8 cellular contexts compared by ENCODE assay signal in the genomic region with DNA sequence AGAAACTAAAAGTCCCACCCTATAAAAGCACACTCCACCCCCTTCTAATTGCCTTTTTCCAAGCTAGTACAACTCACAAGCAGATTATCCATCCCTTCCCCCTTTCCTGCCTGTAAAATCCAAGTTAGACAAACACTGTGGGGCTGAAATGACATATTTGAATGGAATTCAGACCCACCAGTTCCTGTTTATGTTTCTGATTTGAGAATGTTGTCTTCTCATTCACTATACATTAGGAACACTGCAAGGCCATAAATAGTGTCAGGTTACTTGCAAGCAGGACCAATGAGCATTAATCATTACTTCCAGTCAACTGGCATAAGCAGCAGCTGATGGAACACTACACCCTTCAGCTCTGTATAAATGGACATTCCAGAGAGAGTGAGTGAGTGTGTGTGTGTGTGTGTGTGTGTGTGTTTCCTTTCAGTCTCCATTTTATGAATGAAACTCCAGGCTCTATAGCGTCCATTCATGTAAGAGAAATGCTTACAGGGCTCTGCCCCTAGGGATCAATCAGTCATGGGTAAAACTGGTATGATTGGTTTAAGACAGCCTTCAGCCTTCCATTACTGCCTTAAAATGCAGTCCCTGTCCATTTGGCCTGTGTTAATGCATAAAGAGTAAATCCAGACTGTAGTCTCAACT.
A peak's percentile ranks its signal among the peaks of the same experiment; 100 is the strongest.
DNase-seq lines count a peak whose midpoint lies in the region; ATAC-seq, FAIRE-seq and TF ChIP-seq lines count a peak whose summit lies in the region.

No MANE protein-coding gene starts in this region.

- no peaks in the 10 kb centered on the region for H3K9me3 Mint-ChIP-seq in stimulated activated naive CD8-positive, alpha-beta T cell treated with anti-CD3 and anti-CD28 coated beads, Interleukin-15, amount 100 ng/mL, for 72 hours

- no peak overlapping the region for H3K14ac ChIP-seq in neuronal stem cell (ENCODE audit: low read length)

- TF ChIP-seq CTCF in HEK293 (tag by site-specific recombination; IDR thresholded peaks at IDR 0.05), result no peak

- H2BK120ac ChIP-seq in neuronal stem cell (ENCODE audit: low read depth, low read length), result no peak overlapping the region

- H2BK15ac ChIP-seq in neuronal stem cell (ENCODE audit: low read length), result no peak overlapping the region

- H3K9ac ChIP-seq in neuronal stem cell (ENCODE audit: low read depth, low read length, poor library complexity), result no peak overlapping the region

- H3K79me1 ChIP-seq in neuronal stem cell (ENCODE audit: low read depth, low read length), result no peaks in the 10 kb centered on the region

- no peak overlapping the region for H3K4ac ChIP-seq in neuronal stem cell (ENCODE audit: low read length)

- H4K91ac ChIP-seq in neuronal stem cell (ENCODE audit: low read depth, low read length, poor library complexity), result no peak overlapping the region

- H3K27me3 Mint-ChIP-seq in stimulated activated naive CD8-positive, alpha-beta T cell treated with anti-CD3 and anti-CD28 coated beads, Interleukin-15, amount 100 ng/mL, for 72 hours, result no peaks in the 10 kb centered on the region

- no peak overlapping the region for H2BK5ac ChIP-seq in neuronal stem cell (ENCODE audit: low read length)

- H3K4me3 ChIP-seq in HEK293 (ENCODE audit: low read depth, low read length) (no peak overlapping the region), neuronal stem cell (ENCODE audit: low read length in 2 of 2) (peak overlapping the region in 1 of 2 donors; percentile 20)

- H3K4me2 ChIP-seq in neuronal stem cell (ENCODE audit: insufficient read depth, low read length, poor library complexity, severe bottlenecking), result peak overlapping the region; percentile 32

- no peaks in the 10 kb centered on the region for H3K36me3 ChIP-seq in HEK293 (ENCODE audit: control insufficient read depth in 2 of 2, insufficient read depth in 1 of 2, low read length in 2 of 2)
- peaks cover 0 to 22% of the 10 kb centered on the region in 2 donors for H3K36me3 ChIP-seq in neuronal stem cell (replicated peaks in 1 of 2; ENCODE audit: control insufficient read depth in 2 of 2, insufficient read depth in 2 of 2, low read length in 2 of 2)

- H3K27me3 ChIP-seq in neuronal stem cell (ENCODE audit: control insufficient read depth in 3 of 3, insufficient read depth in 3 of 3, low read depth in 1 of 3, low read length in 3 of 3), result no peaks in the 10 kb centered on the region

- no peak overlapping the region for H3K23ac ChIP-seq in neuronal stem cell (ENCODE audit: low read depth, low read length, poor library complexity)

- DNase-seq in NCI-H526 treated with DMSO at 0.1 percent for 48 hours (lab: John Stamatoyannopoulos, UW) (peak; percentile 89), ecto neural progenitor cell (ENCODE audit: low spot score) (peak; percentile 79), neuronal stem cell (ENCODE audit: low spot score) (peak; percentile 91), frontal cortex (ENCODE audit: low spot score in 2 of 2) (no peak)
- no peak for DNase-seq in stimulated activated naive CD8-positive, alpha-beta T cell treated with anti-CD3 and anti-CD28 coated beads, Interleukin-15, Interleukin-2, amounts not matched to agents 100 U/mL and 50 U/mL, for 24 hours
- DNase-seq in stimulated activated naive CD8-positive, alpha-beta T cell treated with anti-CD3 and anti-CD28 coated beads, Interleukin-15, amount 100 ng/mL, for 72 hours, result no peak

- POLR2A ChIA-PET in HEK293 (lab: Yijun Ruan, JAX), result interaction anchor here (1.0 kb wide), 2 partner anchors 69 to 71 kb away, joined by 5 to 8 read pairs; a partner anchor contains a TSS

- FAIRE-seq in frontal cortex (lab: Jason Lieb, UNC), result no peak

- no peaks in the 10 kb centered on the region for H3K9me3 ChIP-seq in HEK293 (ENCODE audit: control insufficient read depth, insufficient read depth, low read depth, low read length)
- H3K9me3 ChIP-seq in neuronal stem cell (replicated peaks in 1 of 2; ENCODE audit: control insufficient read depth in 2 of 2, insufficient read depth in 1 of 2, low read depth in 1 of 2, low read length in 2 of 2), result no peaks in the 10 kb centered on the region

- H3K4me3 Mint-ChIP-seq in stimulated activated naive CD8-positive, alpha-beta T cell treated with anti-CD3 and anti-CD28 coated beads, Interleukin-15, amount 100 ng/mL, for 72 hours, result no peak overlapping the region

- H3K4me1 Mint-ChIP-seq in stimulated activated naive CD8-positive, alpha-beta T cell treated with anti-CD3 and anti-CD28 coated beads, Interleukin-15, amount 100 ng/mL, for 72 hours, result no peaks in the 10 kb centered on the region

- CTCF ChIA-PET in HEK293 (lab: Yijun Ruan, JAX), result no interaction called here

- no peak overlapping the region for H4K8ac ChIP-seq in neuronal stem cell (ENCODE audit: low read depth, low read length)

- no peak overlapping the region for H2BK12ac ChIP-seq in neuronal stem cell (ENCODE audit: low read length)

- no peak overlapping the region for H2AK5ac ChIP-seq in neuronal stem cell (ENCODE audit: low read depth, low read length)

- H2AFZ ChIP-seq in neuronal stem cell (ENCODE audit: low read length), result peak overlapping the region; percentile 61

- ATAC-seq in stimulated activated naive CD8-positive, alpha-beta T cell treated with anti-CD3 and anti-CD28 coated beads, Interleukin-15, Interleukin-2, amounts not matched to agents 100 U/mL and 50 U/mL, for 24 hours, result no peak
- ATAC-seq in stimulated activated naive CD8-positive, alpha-beta T cell treated with anti-CD3 and anti-CD28 coated beads, Interleukin-15, amount 100 ng/mL, for 72 hours, result no peak
- no peak for ATAC-seq in GM21423 (IDR thresholded peaks at IDR 0.05; ENCODE audit: unreplicated experiment)

- H3K27ac ChIP-seq in HEK293 (ENCODE audit: extremely low read depth, low read depth, low read length), result no peak overlapping the region
- peak overlapping the region; percentile 86 for H3K27ac ChIP-seq in neuronal stem cell (replicated peaks; ENCODE audit: low read length)

- H3K4me1 ChIP-seq in HEK293 (ENCODE audit: control insufficient read depth, insufficient read depth, low read length), result peaks cover 8% of the 10 kb centered on the region; the same call in 1 of the 2 replicates
- H3K4me1 ChIP-seq in neuronal stem cell (ENCODE audit: control insufficient read depth in 2 of 2, insufficient read depth in 1 of 2, low read depth in 1 of 2, low read length in 2 of 2), result peaks cover 0 to 14% of the 10 kb centered on the region in 2 donors

- no peak overlapping the region for H3K27ac Mint-ChIP-seq in stimulated activated naive CD8-positive, alpha-beta T cell treated with anti-CD3 and anti-CD28 coated beads, Interleukin-15, amount 100 ng/mL, for 72 hours

- no peak overlapping the region for H3K18ac ChIP-seq in neuronal stem cell (ENCODE audit: low read length)

- WGBS in neuronal stem cell (ENCODE audit: extremely low coverage in 2 of 2, insufficient read length in 2 of 2, insufficient replicate concordance in 1 of 2), 2 donors, result no CpG with 5 or more reads among the region's 1 CpG

TF ChIP-seq in HEK293, 187 proteins besides CTCF, POLR2A, EP300 and RAD21 (continues in another document):
- TF ChIP-seq SP7 (tag by site-specific recombination; IDR thresholded peaks at IDR 0.05), result peak; percentile 99
- no peak for TF ChIP-seq ZNF670 (tag by site-specific recombination; IDR thresholded peaks at IDR 0.05; ENCODE audit: low read depth)
- TF ChIP-seq ZNF223 (tag by site-specific recombination; IDR thresholded peaks at IDR 0.05), result no peak
- peak; percentile 95 for TF ChIP-seq GFI1B (tag by site-specific recombination; IDR thresholded peaks at IDR 0.05)
- TF ChIP-seq ZNF837 (tag by site-specific recombination; IDR thresholded peaks at IDR 0.05), result no peak
- TF ChIP-seq, protein P1, sequence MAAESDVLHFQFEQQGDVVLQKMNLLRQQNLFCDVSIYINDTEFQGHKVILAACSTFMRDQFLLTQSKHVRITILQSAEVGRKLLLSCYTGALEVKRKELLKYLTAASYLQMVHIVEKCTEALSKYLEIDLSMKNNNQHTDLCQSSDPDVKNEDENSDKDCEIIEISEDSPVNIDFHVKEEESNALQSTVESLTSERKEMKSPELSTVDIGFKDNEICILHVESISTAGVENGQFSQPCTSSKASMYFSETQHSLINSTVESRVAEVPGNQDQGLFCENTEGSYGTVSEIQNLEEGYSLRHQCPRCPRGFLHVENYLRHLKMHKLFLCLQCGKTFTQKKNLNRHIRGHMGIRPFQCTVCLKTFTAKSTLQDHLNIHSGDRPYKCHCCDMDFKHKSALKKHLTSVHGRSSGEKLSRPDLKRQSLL (tag by site-specific recombination; IDR thresholded peaks at IDR 0.05), result peak; percentile 65; the same call in 1 of the 2 replicates
- TF ChIP-seq, protein P2, sequence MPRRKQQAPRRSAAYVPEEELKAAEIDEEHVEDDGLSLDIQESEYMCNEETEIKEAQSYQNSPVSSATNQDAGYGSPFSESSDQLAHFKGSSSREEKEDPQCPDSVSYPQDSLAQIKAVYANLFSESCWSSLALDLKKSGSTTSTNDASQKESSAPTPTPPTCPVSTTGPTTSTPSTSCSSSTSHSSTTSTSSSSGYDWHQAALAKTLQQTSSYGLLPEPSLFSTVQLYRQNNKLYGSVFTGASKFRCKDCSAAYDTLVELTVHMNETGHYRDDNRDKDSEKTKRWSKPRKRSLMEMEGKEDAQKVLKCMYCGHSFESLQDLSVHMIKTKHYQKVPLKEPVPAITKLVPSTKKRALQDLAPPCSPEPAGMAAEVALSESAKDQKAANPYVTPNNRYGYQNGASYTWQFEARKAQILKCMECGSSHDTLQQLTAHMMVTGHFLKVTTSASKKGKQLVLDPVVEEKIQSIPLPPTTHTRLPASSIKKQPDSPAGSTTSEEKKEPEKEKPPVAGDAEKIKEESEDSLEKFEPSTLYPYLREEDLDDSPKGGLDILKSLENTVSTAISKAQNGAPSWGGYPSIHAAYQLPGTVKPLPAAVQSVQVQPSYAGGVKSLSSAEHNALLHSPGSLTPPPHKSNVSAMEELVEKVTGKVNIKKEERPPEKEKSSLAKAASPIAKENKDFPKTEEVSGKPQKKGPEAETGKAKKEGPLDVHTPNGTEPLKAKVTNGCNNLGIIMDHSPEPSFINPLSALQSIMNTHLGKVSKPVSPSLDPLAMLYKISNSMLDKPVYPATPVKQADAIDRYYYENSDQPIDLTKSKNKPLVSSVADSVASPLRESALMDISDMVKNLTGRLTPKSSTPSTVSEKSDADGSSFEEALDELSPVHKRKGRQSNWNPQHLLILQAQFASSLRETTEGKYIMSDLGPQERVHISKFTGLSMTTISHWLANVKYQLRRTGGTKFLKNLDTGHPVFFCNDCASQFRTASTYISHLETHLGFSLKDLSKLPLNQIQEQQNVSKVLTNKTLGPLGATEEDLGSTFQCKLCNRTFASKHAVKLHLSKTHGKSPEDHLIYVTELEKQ (tag by site-specific recombination; IDR thresholded peaks at IDR 0.05; ENCODE audit: borderline replicate concordance), result peak; percentile 99
- peak; percentile 32; the same call in 1 of the 2 replicates for TF ChIP-seq TCF7L2 (IDR thresholded peaks at IDR 0.05; ENCODE audit: borderline replicate concordance, low read depth, low read length)

Comparison
In these comparisons a context has a peak if more than half of its experiments do, and no peak if none do; other contexts are left out.
1. DNase-seq: peak in NCI-H526 treated with DMSO at 0.1 percent for 48 hours (single experiment), ecto neural progenitor cell (single experiment) and neuronal stem cell (single experiment); none in stimulated activated naive CD8-positive, alpha-beta T cell treated with anti-CD3 and anti-CD28 coated beads, Interleukin-15, Interleukin-2, amounts not matched to agents 100 U/mL and 50 U/mL, for 24 hours (single experiment), stimulated activated naive CD8-positive, alpha-beta T cell treated with anti-CD3 and anti-CD28 coated beads, Interleukin-15, amount 100 ng/mL, for 72 hours (0 of 2) and frontal cortex (0 of 2).